ENCODE assay signal across 17 cellular contexts in genomic region chr5:134095887-134096589, GRCh38. TPM values are rescaled to one million over a fixed set of nuclear protein-coding genes. Genes with fewer than 3 reads are reported as not detected.
DNase-seq lines count a peak whose midpoint lies in the region; ATAC-seq, FAIRE-seq and TF ChIP-seq lines count a peak whose summit lies in the region.
"Had no signal": no experiment of that assay in that cellular context is flagged by ENCODE, and none has a peak within 500 bp of the region (broad histone marks: within the 10 kb centered on the region; RNA-seq: fewer than 3 reads in every experiment).

No MANE protein-coding gene starts in this region.

- H3K79me2 ChIP-seq in K562 (ENCODE audit: control insufficient read depth, insufficient read depth, low read length) (no peaks in the 10 kb centered on the region), neural progenitor cell (ENCODE audit: low read depth) (no peaks in the 10 kb centered on the region)

- no peak for TF ChIP-seq EP300 in K562 (IDR thresholded peaks at IDR 0.05; ENCODE audit: low read length)

- in situ Hi-C loops in K562 (cut with MboI) = no loop called here

- no peak overlapping the region for H3K27ac ChIP-seq in K562 (ENCODE audit: extremely low read depth, low read depth, low read length)
- H3K27ac ChIP-seq in neural progenitor cell = no peak overlapping the region
- H3K27ac ChIP-seq: A549 had no signal

- H3K4me3 ChIP-seq in K562 = no peak overlapping the region
- no peak overlapping the region for H3K4me3 ChIP-seq in neural progenitor cell
- H3K4me3 ChIP-seq: A549 had no signal

- H3K4me2 ChIP-seq in K562 (ENCODE audit: insufficient read depth, low read length) = no peak overlapping the region
- H3K4me2 ChIP-seq in neural progenitor cell = no peak overlapping the region
- H3K4me2 ChIP-seq: A549, SK-N-SH had no signal

- CTCF ChIA-PET in K562 (lab: Yijun Ruan, JAX; ENCODE audit: low intra/inter-chr PET ratio) = no interaction called here

- H2AFZ ChIP-seq in K562 (ENCODE audit: low read depth, low read length) (0 out of 2 replicates have a peak overlapping the region, but pooled peaks have one; percentile 10), neural progenitor cell (replicated peaks) (peak overlapping the region; percentile 57)

- POLR2A ChIA-PET in K562 (lab: Yijun Ruan, JAX) = interaction anchor here (0.6 to 1.5 kb wide), 2 partner anchors 8 to 57 kb away, joined by 3 read pairs; no protein-coding TSS in a partner anchor

- H3K36me3 Mint-ChIP-seq in activated naive CD8-positive, alpha-beta T cell = peaks cover 4% of the 10 kb centered on the region
- no peaks in the 10 kb centered on the region for H3K36me3 Mint-ChIP-seq in activated naive CD8-positive, alpha-beta T cell treated with anti-CD3 and anti-CD28 coated beads, Interleukin-2, amount 50 U/mL, for 24 hours (ENCODE audit: low read depth)
- H3K36me3 Mint-ChIP-seq in neural progenitor cell = no peaks in the 10 kb centered on the region

- peaks cover 17% of the 10 kb centered on the region for H3F3A ChIP-seq in neural progenitor cell (ENCODE audit: low read depth)

- TF ChIP-seq CTCF in K562 (IDR thresholded peaks at IDR 0.05 in 2 of 3, conservative IDR thresholded peaks at IDR 0.05 in 1 of 3; ENCODE audit: insufficient read depth in 2 of 3, low read depth in 1 of 3, low read length in 3 of 3) (no peak), neural progenitor cell (IDR thresholded peaks at IDR 0.05) (no peak)

- intact Hi-C loops in K562 (cut with micrococcal nuclease) = no loop called here

- H3K4me1 Mint-ChIP-seq in activated naive CD8-positive, alpha-beta T cell (ENCODE audit: low read depth) = peaks cover 87% of the 10 kb centered on the region
- H3K4me1 Mint-ChIP-seq in activated naive CD8-positive, alpha-beta T cell treated with anti-CD3 and anti-CD28 coated beads, Interleukin-2, amount 50 U/mL, for 24 hours = peaks cover 80% of the 10 kb centered on the region
- peaks cover 58% of the 10 kb centered on the region for H3K4me1 Mint-ChIP-seq in neural progenitor cell

- 13% methylated on average over 14 of the region's 15 CpGs for WGBS in K562 (ENCODE audit: insufficient coverage, low coverage, missing lambda C conversion rate)

- no peak for TF ChIP-seq POLR2A in K562 (conservative IDR thresholded peaks at IDR 0.05)
- no peak for TF ChIP-seq POLR2A in GM12891 (IDR thresholded peaks at IDR 0.05; ENCODE audit: low read depth, low read length)

- H3K4me1 ChIP-seq in K562 (replicated peaks in 1 of 2; ENCODE audit: control insufficient read depth in 2 of 2, insufficient read depth in 2 of 2, low read length in 2 of 2) = peaks cover 0 to 5% of the 10 kb centered on the region in 2 experiments; a peak in 1 of 5 replicates
- H3K4me1 ChIP-seq in neural progenitor cell = peaks cover 27% of the 10 kb centered on the region

- no peak for TF ChIP-seq RAD21 in K562 (CRISPR knock-in tag; conservative IDR thresholded peaks at IDR 0.05 in 1 of 2, IDR thresholded peaks at IDR 0.05 in 1 of 2)

- H3K36me3 ChIP-seq in K562 (ENCODE audit: control insufficient read depth, insufficient read depth, low read length) (no peaks in the 10 kb centered on the region), neural progenitor cell (no peaks in the 10 kb centered on the region)

- H3K27me3 Mint-ChIP-seq in activated naive CD8-positive, alpha-beta T cell = no peaks in the 10 kb centered on the region
- peaks cover 2% of the 10 kb centered on the region for H3K27me3 Mint-ChIP-seq in activated naive CD8-positive, alpha-beta T cell treated with anti-CD3 and anti-CD28 coated beads, Interleukin-2, amount 50 U/mL, for 24 hours
- peaks cover 7% of the 10 kb centered on the region for H3K27me3 Mint-ChIP-seq in neural progenitor cell (ENCODE audit: insufficient read depth, low read depth)
- H3K27me3 Mint-ChIP-seq: CD8-positive, alpha-beta memory T cell had no signal

- H4K20me1 ChIP-seq in K562 (replicated peaks; ENCODE audit: control insufficient read depth, insufficient read depth, low read length) (no peaks in the 10 kb centered on the region), neural progenitor cell (ENCODE audit: low read depth) (no peaks in the 10 kb centered on the region)

- no peaks in the 10 kb centered on the region for H3K9me1 ChIP-seq in K562 (ENCODE audit: control insufficient read depth, insufficient read depth, low read length)

- ATAC-seq in activated naive CD8-positive, alpha-beta T cell treated with anti-CD3 and anti-CD28 coated beads, Interleukin-2, amount 50 U/mL, for 24 hours = no peak
- no peak for ATAC-seq in K562
- ATAC-seq in HG02763 (IDR thresholded peaks at IDR 0.05; ENCODE audit: unreplicated experiment) = no peak
- ATAC-seq: A549 had no signal

- peak overlapping the region; percentile 76 for H3K27ac Mint-ChIP-seq in activated naive CD8-positive, alpha-beta T cell
- H3K27ac Mint-ChIP-seq in activated naive CD8-positive, alpha-beta T cell treated with anti-CD3 and anti-CD28 coated beads, Interleukin-2, amount 50 U/mL, for 24 hours = no peak overlapping the region
- peak overlapping the region; percentile 74 for H3K27ac Mint-ChIP-seq in neural progenitor cell

- no peak for DNase-seq in activated naive CD8-positive, alpha-beta T cell treated with anti-CD3 and anti-CD28 coated beads, Interleukin-2, amount 50 U/mL, for 24 hours
- DNase-seq in D341Med (ENCODE audit: low spot score) (peak; percentile 70), K562 (ENCODE audit: extremely low read depth in 1 of 4, low spot score in 3 of 4) (no peak), neural progenitor cell (ENCODE audit: low spot score) (no peak), GM12891 (ENCODE audit: insufficient read length, low spot score) (no peak)
- no peak for DNase-seq in activated CD8-positive, alpha-beta memory T cell treated with anti-CD3 and anti-CD28 coated beads, Interleukin-2, amount 50 U/mL, for 48 hours
- DNase-seq: AML-193; CD8-positive, alpha-beta memory T cell; DMS 273 treated with DMSO at 0.1 percent for 48 hours; IMR-90; NCI-H1436 treated with DMSO at 0.1 percent for 48 hours; NCI-H2081 treated with DMSO at 0.1 percent for 48 hours; NCI-H524; SK-N-SH had no signal

- BruUV-seq in K562 (replicated peaks; lab: Mats Ljungman, UMichigan) = no TSS peak

- H3K9me3 Mint-ChIP-seq in activated naive CD8-positive, alpha-beta T cell (ENCODE audit: low read depth) = no peaks in the 10 kb centered on the region
- H3K9me3 Mint-ChIP-seq in activated naive CD8-positive, alpha-beta T cell treated with anti-CD3 and anti-CD28 coated beads, Interleukin-2, amount 50 U/mL, for 24 hours = no peaks in the 10 kb centered on the region
- H3K9me3 Mint-ChIP-seq in neural progenitor cell = peaks cover 2% of the 10 kb centered on the region
- H3K9me3 Mint-ChIP-seq: CD8-positive, alpha-beta memory T cell had no signal

- peak overlapping the region; percentile 13 for H3K4me3 Mint-ChIP-seq in activated naive CD8-positive, alpha-beta T cell
- no peak overlapping the region for H3K4me3 Mint-ChIP-seq in activated naive CD8-positive, alpha-beta T cell treated with anti-CD3 and anti-CD28 coated beads, Interleukin-2, amount 50 U/mL, for 24 hours
- no peak overlapping the region for H3K4me3 Mint-ChIP-seq in neural progenitor cell

- H3K9ac ChIP-seq in K562 (ENCODE audit: insufficient read depth in 1 of 2, low read depth in 2 of 2, low read length in 2 of 2) (no peak overlapping the region), neural progenitor cell (no peak overlapping the region)
- H3K9ac ChIP-seq: SK-N-SH had no signal

- no peak for FAIRE-seq in K562 (lab: Jason Lieb, UNC)
- FAIRE-seq in GM12891 (lab: Jason Lieb, UNC) = no peak
- FAIRE-seq: A549 had no signal

- no peaks in the 10 kb centered on the region for H3K9me3 ChIP-seq in K562 (replicated peaks; ENCODE audit: control insufficient read depth, insufficient read depth, low read depth, low read length)
- no peaks in the 10 kb centered on the region for H3K9me3 ChIP-seq in neural progenitor cell (ENCODE audit: low read depth)
- H3K9me3 ChIP-seq: A549, SK-N-SH had no signal

- H3K27me3 ChIP-seq in K562 (ENCODE audit: control insufficient read depth in 2 of 2, insufficient read depth in 2 of 2, low read length in 2 of 2) = peaks cover 12 to 27% of the 10 kb centered on the region in 2 experiments; a peak in 4 of 5 replicates
- no peaks in the 10 kb centered on the region for H3K27me3 ChIP-seq in neural progenitor cell

TF ChIP-seq in GM12891, 5 proteins besides CTCF, POLR2A, EP300 and RAD21:
- TF ChIP-seq POLR2AphosphoS5 (IDR thresholded peaks at IDR 0.05; ENCODE audit: low read depth, low read length) (no peak), PAX5 (IDR thresholded peaks at IDR 0.05; ENCODE audit: insufficient read depth, low read length, severe bottlenecking) (no peak), POU2F2 (IDR thresholded peaks at IDR 0.05; ENCODE audit: low read depth, low read length) (no peak), TAF1 (IDR thresholded peaks at IDR 0.05; ENCODE audit: low read depth, low read length) (no peak), SPI1 (IDR thresholded peaks at IDR 0.05; ENCODE audit: low read depth, low read length) (no peak)
TF ChIP-seq in GM12891: peak in this region for 0.

RNA-seq across cellular contexts. Expression of gene TCF7, which starts 18.4 kb away (rescaled TPM):
- total RNA-seq in K562 (2011; cell fraction: chromatin; rRNA removed; ENCODE audit: low replicate concordance) = 22.7 and 54.2 TPM in 2 replicates
- 20.5 and 24.5 TPM in 2 replicates for total RNA-seq in K562 (2011; cell fraction: nucleolus; rRNA removed)
- 24.3 and 38.9 TPM in 2 replicates for total RNA-seq in K562 (2011; cell fraction: nucleoplasm; rRNA removed)
- 5.8 TPM in 2 replicates for total RNA-seq in K562 (2014; rRNA removed)
- 3.4 TPM in 2 replicates for total RNA-seq in K562 (2014; rRNA removed; fragmentation: Illumina TruSeq; extraction: Trizol)
- 3.1 and 3.2 TPM in 2 replicates for total RNA-seq in K562 (2015; rRNA removed; fragmentation: Illumina TruSeq; extraction: Trizol)
- 10.3 and 12.6 TPM in 2 replicates for total RNA-seq in K562 (2021)
- 3.2 and 4.2 TPM in 2 replicates for polyA plus RNA-seq in K562 (2011; rRNA removed)
- 2.6 and 5.4 TPM in 2 replicates for polyA plus RNA-seq in K562 (2011; cell fraction: cytosol; rRNA removed)
- polyA plus RNA-seq in K562 (2011; cell fraction: nucleus; rRNA removed) = 4.1 and 11.1 TPM in 2 replicates
- 8.3 and 8.9 TPM in 2 replicates for polyA plus RNA-seq in K562 (2012)
- polyA plus RNA-seq in K562 (2014; fragmentation: Illumina TruSeq; extraction: Trizol) = 14.4 and 14.9 TPM in 2 replicates
- polyA plus RNA-seq in K562 (2014; fragmentation: Nextera tagmentation; extraction: Ambion mirVana) = 1 to 10 TPM; 1.6 to 2.0 TPM
- 5.4 and 5.8 TPM in 2 replicates for polyA plus RNA-seq in K562 (2014; rRNA removed)
- polyA minus RNA-seq in K562 (2011; rRNA and poly(A)+ RNA removed) = 5.5 and 7.4 TPM in 2 replicates
- 5.3 and 9.5 TPM in 2 replicates for polyA minus RNA-seq in K562 (2011; cell fraction: cytosol; rRNA and poly(A)+ RNA removed)
- 8.3 and 13.5 TPM in 2 replicates for polyA minus RNA-seq in K562 (2011; cell fraction: nucleus; rRNA and poly(A)+ RNA removed)
- total RNA-seq in neural progenitor cell (ENCODE audit: low replicate concordance) = 0.73 and 1.8 TPM in 2 replicates
- 55.8 TPM for polyA plus RNA-seq in GM12891 (2012; ENCODE audit: low read depth, missing spikeins)
